Comparison of ENCODE assay signal across 8 cellular contexts in the genomic region with DNA sequence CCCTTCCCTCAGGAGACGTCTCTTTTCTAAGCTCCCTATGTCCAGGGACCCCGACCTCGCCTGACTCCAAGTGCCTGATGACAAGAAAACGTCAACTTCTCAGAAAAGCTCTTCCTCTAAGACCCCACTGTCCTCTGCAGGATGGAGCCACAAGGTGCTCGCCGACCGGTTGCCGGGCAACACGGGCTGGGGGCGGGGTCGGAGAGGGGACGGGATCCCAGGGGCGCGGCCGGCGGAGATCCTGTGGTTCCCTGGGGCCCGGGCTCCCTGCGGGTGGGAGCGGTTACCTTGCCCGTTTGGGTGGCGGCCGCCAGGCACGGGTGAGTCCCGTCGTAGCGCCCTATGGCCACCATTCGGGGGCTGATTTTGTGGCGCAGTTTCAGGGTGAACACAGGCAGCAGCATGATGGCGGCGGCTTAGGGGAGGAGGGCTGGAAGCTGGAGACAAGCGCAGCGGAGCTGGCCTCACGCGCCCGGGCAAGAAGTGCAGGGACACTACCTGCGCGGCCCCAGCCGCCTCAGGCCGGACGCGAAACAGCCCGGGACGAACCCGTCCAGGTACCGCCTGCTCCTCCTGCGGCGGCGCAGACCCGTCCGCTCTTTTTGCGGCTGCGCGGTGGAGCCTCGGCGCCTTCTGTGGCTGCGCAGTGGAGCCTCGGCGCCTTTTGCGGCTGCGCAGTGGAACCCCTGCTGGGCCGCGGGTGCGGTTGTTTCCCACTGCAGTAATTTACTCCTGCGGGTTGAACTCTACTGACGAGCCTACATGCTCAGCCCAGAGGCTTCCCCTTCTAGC. TPM values are rescaled to one million over a fixed set of nuclear protein-coding genes. Genes with fewer than 3 reads are reported as not detected.
DNase-seq lines count a peak whose midpoint lies in the region; ATAC-seq and TF ChIP-seq lines count a peak whose summit lies in the region.

A gene with protein sequence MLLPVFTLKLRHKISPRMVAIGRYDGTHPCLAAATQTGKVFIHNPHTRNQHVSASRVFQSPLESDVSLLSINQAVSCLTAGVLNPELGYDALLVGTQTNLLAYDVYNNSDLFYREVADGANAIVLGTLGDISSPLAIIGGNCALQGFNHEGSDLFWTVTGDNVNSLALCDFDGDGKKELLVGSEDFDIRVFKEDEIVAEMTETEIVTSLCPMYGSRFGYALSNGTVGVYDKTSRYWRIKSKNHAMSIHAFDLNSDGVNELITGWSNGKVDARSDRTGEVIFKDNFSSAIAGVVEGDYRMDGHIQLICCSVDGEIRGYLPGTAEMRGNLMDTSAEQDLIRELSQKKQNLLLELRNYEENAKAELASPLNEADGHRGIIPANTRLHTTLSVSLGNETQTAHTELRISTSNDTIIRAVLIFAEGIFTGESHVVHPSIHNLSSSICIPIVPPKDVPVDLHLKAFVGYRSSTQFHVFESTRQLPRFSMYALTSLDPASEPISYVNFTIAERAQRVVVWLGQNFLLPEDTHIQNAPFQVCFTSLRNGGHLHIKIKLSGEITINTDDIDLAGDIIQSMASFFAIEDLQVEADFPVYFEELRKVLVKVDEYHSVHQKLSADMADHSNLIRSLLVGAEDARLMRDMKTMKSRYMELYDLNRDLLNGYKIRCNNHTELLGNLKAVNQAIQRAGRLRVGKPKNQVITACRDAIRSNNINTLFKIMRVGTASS (minus strand): TSS at position 566 of the 792 bp plus-strand sequence. CDS start 162 bp downstream, at position 404.

- peak within 1 kb of the TSS; percentile 83 for H3K27ac Mint-ChIP-seq in T-helper 17 cell
- peak within 1 kb of the TSS; percentile 92 for H3K27ac Mint-ChIP-seq in progenitor cell of endocrine pancreas

- no peaks in the 10 kb centered on the region for H3K9me3 Mint-ChIP-seq in progenitor cell of endocrine pancreas (ENCODE audit: low read depth)

- peaks cover 56% of the 10 kb centered on the region for H3K4me1 ChIP-seq in left ventricle myocardium inferior
- peaks cover 22% of the 10 kb centered on the region for H3K4me1 ChIP-seq in upper lobe of right lung

- peak within 1 kb of the TSS; percentile 97 for H3K4me3 ChIP-seq in left ventricle myocardium inferior
- peak within 1 kb of the TSS; percentile 72 for H3K4me3 ChIP-seq in upper lobe of right lung

- H3K36me3 ChIP-seq in left ventricle myocardium inferior (no peaks in the 10 kb centered on the region), upper lobe of right lung (no peaks in the 10 kb centered on the region)

- H3K27me3 Mint-ChIP-seq in T-helper 17 cell (no peaks in the 10 kb centered on the region), progenitor cell of endocrine pancreas (peaks cover 6% of the 10 kb centered on the region)

- TF ChIP-seq CTCF in GM13977 (IDR thresholded peaks at IDR 0.05; ENCODE audit: extremely low read depth, insufficient read depth, missing control alignments) (no peak), left ventricle myocardium inferior (IDR thresholded peaks at IDR 0.05; ENCODE audit: borderline replicate concordance) (no peak), progenitor cell of endocrine pancreas (IDR thresholded peaks at IDR 0.05; ENCODE audit: unreplicated experiment) (no peak), upper lobe of right lung (IDR thresholded peaks at IDR 0.05) (no peak)

- in situ Hi-C loops in GM13977 (cut with MboI; ENCODE audit: low pct_unique_long_range_greater_than_20kb, low sequenced_read_pairs, unreplicated experiment), result no loop called here

- intact Hi-C loops in left ventricle myocardium inferior (cut with micrococcal nuclease) (loop anchor here (10.0 kb wide), 1 partner anchor 85 kb away; a partner anchor contains a TSS), upper lobe of right lung (cut with DNase I) (no loop called here)

- no peaks in the 10 kb centered on the region for H3K27me3 ChIP-seq in left ventricle myocardium inferior (ENCODE audit: low read depth)
- H3K27me3 ChIP-seq in upper lobe of right lung, result no peaks in the 10 kb centered on the region

- peak; percentile 85 for ATAC-seq in HG02870 (IDR thresholded peaks at IDR 0.05; ENCODE audit: unreplicated experiment)
- ATAC-seq in T-helper 17 cell, result peak; percentile 91
- peak; percentile 97 for ATAC-seq in upper lobe of right lung

- peaks cover 30% of the 10 kb centered on the region for H3K4me1 Mint-ChIP-seq in T-helper 17 cell
- peaks cover 8% of the 10 kb centered on the region for H3K4me1 Mint-ChIP-seq in progenitor cell of endocrine pancreas (ENCODE audit: low read depth)

- H3K27ac ChIP-seq in left ventricle myocardium inferior (replicated peaks) (peak within 1 kb of the TSS; percentile 95), upper lobe of right lung (peak within 1 kb of the TSS; percentile 84)

- H3K36me3 Mint-ChIP-seq in T-helper 17 cell (ENCODE audit: low read depth), result no peaks in the 10 kb centered on the region
- no peaks in the 10 kb centered on the region for H3K36me3 Mint-ChIP-seq in progenitor cell of endocrine pancreas (ENCODE audit: insufficient read depth)

- DNase-seq in GM13977 (ENCODE audit: low spot score) (peak; percentile 94), NCI-H146 (lab: John Stamatoyannopoulos, UW) (peak; percentile 78), T-helper 17 cell (peak; percentile 85 to 92 (median 86)), amygdala (lab: John Stamatoyannopoulos, UW) (peak; percentile 35 to 96 (median 84)), left ventricle myocardium inferior (peak; percentile 92), progenitor cell of endocrine pancreas (ENCODE audit: low spot score, unreplicated experiment) (peak; percentile 88), upper lobe of right lung (peak; percentile 96)

- H3K4me3 Mint-ChIP-seq in T-helper 17 cell (peak within 1 kb of the TSS; percentile 87), progenitor cell of endocrine pancreas (ENCODE audit: low read depth) (peak within 1 kb of the TSS; percentile 86)

- H3K9me3 ChIP-seq in T-helper 17 cell (ENCODE audit: control insufficient read depth, low read length, poor library complexity, severe bottlenecking) (no peaks in the 10 kb centered on the region), left ventricle myocardium inferior (replicated peaks) (no peaks in the 10 kb centered on the region), upper lobe of right lung (no peaks in the 10 kb centered on the region)

RNA-seq across cellular contexts. Expression of the gene that starts here (rescaled TPM):
- total RNA-seq in T-helper 17 cell, result 10 to 100 TPM; 47.2 to 60.9 TPM
- 48.7 TPM for total RNA-seq in left ventricle myocardium inferior
- 52.3 and 56.0 TPM in 2 replicates for total RNA-seq in progenitor cell of endocrine pancreas
- total RNA-seq in upper lobe of right lung, result 29.5 TPM

Comparison
In these comparisons a context has a peak if more than half of its experiments do, and no peak if none do; other contexts are left out.
1. Peak in every context shown above with its lines: DNase-seq, ATAC-seq, H3K4me3 ChIP-seq and H3K27ac ChIP-seq.